8 cellular contexts compared by ENCODE assay signal in the genomic region with DNA sequence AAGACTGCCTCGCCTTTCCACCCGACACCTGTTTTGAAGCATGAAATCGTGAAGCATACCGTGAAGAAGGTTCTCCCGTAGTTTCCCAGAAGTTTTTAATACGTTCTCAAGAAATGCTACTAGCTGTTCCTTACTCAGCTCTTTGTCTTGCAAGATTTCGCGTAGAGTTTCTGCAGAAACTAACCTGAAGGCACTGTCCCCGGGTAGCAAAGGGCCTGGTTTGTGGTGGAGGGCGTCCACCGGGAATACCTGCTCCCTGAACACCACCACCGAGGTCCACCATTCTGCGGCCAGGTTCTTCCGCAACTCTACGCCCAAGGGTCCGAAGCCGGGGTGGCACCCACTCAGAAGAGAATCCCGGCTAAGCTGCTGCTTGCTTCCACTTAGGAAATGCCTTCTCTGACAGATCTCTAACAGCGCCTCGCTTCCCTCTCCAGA. TPM values are rescaled to one million over a fixed set of nuclear protein-coding genes. Genes with fewer than 3 reads are reported as not detected.
DNase-seq lines count a peak whose midpoint lies in the region; ATAC-seq and TF ChIP-seq lines count a peak whose summit lies in the region.

No MANE protein-coding gene starts in this region.

- H3K27me3 ChIP-seq in ACC112 (ENCODE audit: insufficient read depth, low read length) (no peaks in the 10 kb centered on the region), H9 (ENCODE audit: insufficient read depth, low read length) (no peaks in the 10 kb centered on the region), adrenal gland (no peaks in the 10 kb centered on the region), left lung (no peaks in the 10 kb centered on the region), transverse colon (no peaks in the 10 kb centered on the region)

- H4K8ac ChIP-seq in H9 (replicated peaks; ENCODE audit: insufficient read length, low read depth, low read length) = no peak overlapping the region

- no peak overlapping the region; the same call in 1 of the 2 replicates for H3K14ac ChIP-seq in H9 (ENCODE audit: insufficient read depth, low read length)

- no peak overlapping the region for H4K5ac ChIP-seq in H9 (ENCODE audit: insufficient read length, low read depth, low read length)

- no peak overlapping the region for H2BK15ac ChIP-seq in H9 (ENCODE audit: low read depth, low read length)

- no peak overlapping the region for H3K56ac ChIP-seq in H9 (ENCODE audit: insufficient read length, low read depth, low read length)

- no peak overlapping the region for H2AK5ac ChIP-seq in H9 (ENCODE audit: insufficient read length, low read length)

- H3K9me3 ChIP-seq in H9 (ENCODE audit: control insufficient read depth, low read depth, low read length) (no peaks in the 10 kb centered on the region), adrenal gland (replicated peaks in 1 of 3) (no peaks in the 10 kb centered on the region), left lung (no peaks in the 10 kb centered on the region), transverse colon (no peaks in the 10 kb centered on the region)

- no peak overlapping the region for H4K91ac ChIP-seq in H9 (ENCODE audit: insufficient read length, low read depth, low read length)

- peaks cover 2% of the 10 kb centered on the region for H3K79me1 ChIP-seq in H9 (ENCODE audit: insufficient read depth, low read depth, low read length, poor library complexity, severe bottlenecking)

- no peak overlapping the region for H3K23ac ChIP-seq in H9 (ENCODE audit: insufficient read length, low read depth, low read length)

- H3K18ac ChIP-seq in H9 (ENCODE audit: insufficient read length, low read depth, low read length) = no peak overlapping the region

- H3K4me2 ChIP-seq in H9 (ENCODE audit: insufficient read depth, insufficient read length, low read length) = peak overlapping the region; percentile 87

- H3K27ac Mint-ChIP-seq in H9 = peak overlapping the region; percentile 89 to 99 (median 98); a peak in 5 of 7 replicates

- H2BK120ac ChIP-seq in H9 (ENCODE audit: low read depth, low read length, poor library complexity, severe bottlenecking) = no peak overlapping the region

- H2BK12ac ChIP-seq in H9 (ENCODE audit: insufficient read length, low read depth, low read length) = no peak overlapping the region

- TF ChIP-seq POLR2A in adrenal gland (IDR thresholded peaks at IDR 0.05) (no peak), transverse colon (IDR thresholded peaks at IDR 0.05) (no peak)

- intact Hi-C loops in adrenal gland (cut with DNase I) = no loop called here
- intact Hi-C loops in left lung (cut with DNase I) = loop anchor here in 1 of 2 donors (10.0 kb wide), 1 partner anchor 172 kb away; no protein-coding TSS in a partner anchor
- intact Hi-C loops in transverse colon (cut with DNase I; ENCODE audit: low total_unique reads) = no loop called here

- H3K9me3 Mint-ChIP-seq in H9 = peaks cover 0 to 6% of the 10 kb centered on the region in 2 experiments; a peak in 4 of 5 replicates

- H3K79me2 ChIP-seq in ACC112 (ENCODE audit: control insufficient read depth, insufficient read depth, low read length, unreplicated experiment) (peaks cover 37% of the 10 kb centered on the region), H9 (ENCODE audit: insufficient read depth, low read length) (peaks cover 6% of the 10 kb centered on the region; the same call in 1 of the 2 replicates)

- H3K4me3 ChIP-seq in ACC112 (ENCODE audit: low read depth, low read length) (peak overlapping the region; percentile 88), adrenal gland (peak overlapping the region; percentile 16 to 71 (median 50)), left lung (peak overlapping the region; percentile 41 to 75), transverse colon (peak overlapping the region; percentile 48 to 78 (median 68))

- H3K36me3 Mint-ChIP-seq in H9 (ENCODE audit: insufficient read depth in 1 of 3, low read depth in 3 of 3) = peaks cover 43 to 68% (median 60%) of the 10 kb centered on the region in 3 experiments

- peak; percentile 25 for ATAC-seq in left lung
- ATAC-seq in HG02852 (IDR thresholded peaks at IDR 0.05; ENCODE audit: unreplicated experiment) = no peak

- peak overlapping the region; percentile 77 for H3K9ac ChIP-seq in H9 (ENCODE audit: extremely low read depth, insufficient read length, low read length)

- H2BK5ac ChIP-seq in H9 (ENCODE audit: insufficient read length, low read length) = no peak overlapping the region

- peaks cover 44 to 51% of the 10 kb centered on the region in 2 experiments for H3K4me1 Mint-ChIP-seq in H9

- H2BK20ac ChIP-seq in H9 (ENCODE audit: low read depth, low read length, poor library complexity, severe bottlenecking) = no peak overlapping the region

- TF ChIP-seq EP300 in transverse colon (IDR thresholded peaks at IDR 0.05; ENCODE audit: low read depth) = no peak

- in situ Hi-C loops in transverse colon (cut with MboI; ENCODE audit: low pct_ligation_motif_present in 1 of 4, low pct_unique_long_range_greater_than_20kb in 1 of 4, low sequenced_read_pairs in 3 of 4) = loop anchor here in 1 of 4 donors (10.0 kb wide), 1 partner anchor 72 kb away; no protein-coding TSS in a partner anchor

- WGBS in H9 (ENCODE audit: extremely low coverage, insufficient read length, low lambda C conversion rate) = no CpG with 5 or more reads among the region's 20 CpGs
- 0 to 2% (median 1%) methylated on average over 19 to 20 of the region's 20 CpGs for WGBS in adrenal gland, 4 donors
- 2% methylated on average over 20 of the region's 20 CpGs; no CpG with 5 or more reads in 1 of the 2 donors for WGBS in transverse colon (ENCODE audit: low coverage in 1 of 2), 2 donors

- TF ChIP-seq CTCF in H9 (conservative IDR thresholded peaks at IDR 0.05) (no peak), adrenal gland (IDR thresholded peaks at IDR 0.05) (no peak), left lung (IDR thresholded peaks at IDR 0.05) (no peak), transverse colon (IDR thresholded peaks at IDR 0.05) (no peak)

- peaks cover 3% of the 10 kb centered on the region for H3K27me3 Mint-ChIP-seq in H9 (ENCODE audit: low read depth)

- H3K27ac ChIP-seq in ACC112 (ENCODE audit: low read depth, low read length) = peak overlapping the region; percentile 84; the same call in 1 of the 2 replicates
- H3K27ac ChIP-seq in H9 (ENCODE audit: insufficient read length, low read depth, low read length) = no peak overlapping the region
- peak overlapping the region; percentile 37 to 89 (median 76) for H3K27ac ChIP-seq in adrenal gland
- peak overlapping the region; percentile 81 to 88 for H3K27ac ChIP-seq in left lung
- H3K27ac ChIP-seq in transverse colon = peak overlapping the region; percentile 86 to 92 (median 91)

- H3T11ph ChIP-seq in H9 (ENCODE audit: low read length) = no peak overlapping the region

- H3K36me3 ChIP-seq in ACC112 (ENCODE audit: insufficient read depth, low read length) = peaks cover 41% of the 10 kb centered on the region
- peaks cover 0 to 55% of the 10 kb centered on the region in 2 donors for H3K36me3 ChIP-seq in adrenal gland (replicated peaks in 1 of 2)
- H3K36me3 ChIP-seq in left lung = peaks cover 9 to 51% of the 10 kb centered on the region in 2 donors
- H3K36me3 ChIP-seq in transverse colon = peaks cover 0 to 29% (median 13%) of the 10 kb centered on the region in 4 donors

- peaks cover 15% of the 10 kb centered on the region for H3K23me2 ChIP-seq in H9 (ENCODE audit: insufficient read length, low read depth, low read length, poor library complexity, severe bottlenecking)

- no peaks in the 10 kb centered on the region for H4K20me1 ChIP-seq in H9 (ENCODE audit: control insufficient read depth, insufficient read depth, insufficient read length)

- DNase-seq in H9 (no peak), adrenal gland (no peak), left lung (no peak), transverse colon (no peak), NCI-H2029 (lab: John Stamatoyannopoulos, UW) (no peak)
- no peak for DNase-seq in stimulated activated CD4-positive, alpha-beta T cell treated with anti-CD3 and anti-CD28 coated beads, Interleukin-4, amount 100 ng/mL, for 1 hour

- peak overlapping the region; percentile 99 for H3K4me3 Mint-ChIP-seq in H9

- no peak overlapping the region for H3K4ac ChIP-seq in H9 (ENCODE audit: low read depth, low read length)

- no peak overlapping the region for H2AFZ ChIP-seq in ACC112 (ENCODE audit: low read length, unreplicated experiment)
- no peak overlapping the region for H2AFZ ChIP-seq in H9 (ENCODE audit: low read length)

- H3K4me1 ChIP-seq in ACC112 (ENCODE audit: control insufficient read depth, insufficient read depth, low read length, unreplicated experiment) (peaks cover 33% of the 10 kb centered on the region), H9 (ENCODE audit: insufficient read depth, low read length) (no peaks in the 10 kb centered on the region; the same call in 1 of the 2 replicates), adrenal gland (replicated peaks in 1 of 2) (peaks cover 24 to 64% of the 10 kb centered on the region in 2 donors), left lung (peaks cover 21 to 89% of the 10 kb centered on the region in 2 donors), transverse colon (peaks cover 16 to 67% (median 46%) of the 10 kb centered on the region in 4 donors)

RNA-seq across cellular contexts. Expression of a gene that starts 0.5 kb away (rescaled TPM):
- total RNA-seq in H9 (2021) (33.0 and 35.5 TPM in 2 replicates), adrenal gland (10 to 100 TPM in 4 of 8 donors, 1 to 10 TPM in 4; 3.1 to 28.7 (median 8.9) TPM), left lung (10 to 100 TPM; 12.6 to 12.8 TPM), transverse colon (10 to 100 TPM in 1 of 4 donors, 1 to 10 TPM in 3; 4.8 to 10.8 (median 6.3) TPM)
- 10 to 100 TPM in 2 of 3 donors, 1 to 10 TPM in 1; 7.6 to 14.7 (median 11.1) TPM for polyA plus RNA-seq in adrenal gland

RNA-seq across cellular contexts. Expression of a gene that starts 9.7 kb away (rescaled TPM):
- total RNA-seq in H9 (2021) (864 and 869 TPM in 2 replicates), adrenal gland (1,000 to 10,000 TPM in 4 of 8 donors, 100 to 1,000 TPM in 4; 315 to 1,846 (median 957) TPM), left lung (100 to 1,000 TPM; 712 to 729 TPM), transverse colon (1,000 to 10,000 TPM in 1 of 4 donors, 100 to 1,000 TPM in 3; 451 to 1,221 (median 694) TPM)
- polyA plus RNA-seq in adrenal gland = 1,000 to 10,000 TPM in 2 of 3 donors, 100 to 1,000 TPM in 1; 829 to 1,098 (median 1,016) TPM

RNA-seq across cellular contexts. Expression of a gene that starts 10.4 kb away (rescaled TPM):
- 61.9 and 67.3 TPM in 2 replicates for total RNA-seq in H9 (2021)
- 10 to 100 TPM in 7 of 8 donors, 1 to 10 TPM in 1; 7.7 to 31.3 (median 18.3) TPM for total RNA-seq in adrenal gland
- polyA plus RNA-seq in adrenal gland = 100 to 1,000 TPM in 1 of 3 donors, 10 to 100 TPM in 2; 23.8 to 114 (median 66.5) TPM
- total RNA-seq in left lung = 10 to 100 TPM; 21.2 to 26.3 TPM
- total RNA-seq in transverse colon = 10 to 100 TPM; 33.8 to 82.9 (median 46.1) TPM

RNA-seq across cellular contexts. Expression of a gene that starts 47.5 kb away (rescaled TPM):
- not detected in 2 replicates for total RNA-seq in H9 (2021)
- total RNA-seq in adrenal gland = 10 to 100 TPM in 6 of 8 donors, 1 to 10 TPM in 2; 6.4 to 28.0 (median 19.2) TPM
- 10 to 100 TPM in 1 of 3 donors, 1 to 10 TPM in 2; 6.2 to 17.2 (median 9.1) TPM for polyA plus RNA-seq in adrenal gland
- total RNA-seq in left lung = 10 to 100 TPM; 17.3 to 34.4 TPM
- 1 to 10 TPM in 2 of 4 donors, not detected in 2; 1.4 to 2.3 TPM for total RNA-seq in transverse colon
